20 cellular contexts compared by ENCODE assay signal in the genomic region with DNA sequence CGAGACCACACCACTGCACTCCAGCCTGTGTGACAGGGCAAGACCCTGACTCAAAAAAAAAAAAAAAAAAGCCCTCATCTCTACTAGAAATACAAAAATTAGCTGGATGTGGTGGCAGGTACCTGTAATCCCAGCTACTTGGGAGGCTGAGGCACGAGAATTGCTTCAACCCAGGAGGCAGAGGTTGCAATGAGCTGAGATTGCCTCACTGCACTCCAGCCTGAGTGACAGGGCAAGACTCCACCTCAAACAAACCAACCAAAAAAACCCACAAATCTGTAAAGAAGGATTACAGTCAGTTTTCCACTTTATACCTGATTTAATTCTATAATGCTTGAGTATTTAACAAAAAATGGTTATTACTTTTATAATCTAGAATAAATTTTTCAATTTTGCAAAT.
"Had no signal": no experiment of that assay in that cellular context is flagged by ENCODE, and none has a peak within 500 bp of the region (broad histone marks: within the 10 kb centered on the region; RNA-seq: fewer than 3 reads in every experiment).

No MANE protein-coding gene starts in this region.

- ATAC-seq: gastrocnemius medialis, heart right ventricle, psoas muscle, sciatic nerve had no signal

- DNase-seq: cortex of kidney; dorsolateral prefrontal cortex; effector CD8-positive, alpha-beta T cell; gastrocnemius medialis; heart right ventricle; hypothalamus; kidney glomerular epithelial cell; mesendoderm; naive B cell; psoas muscle; retina; spleen; stimulated activated CD4-positive, alpha-beta T cell treated with anti-CD3 and anti-CD28 coated beads, Interleukin-15, amount 100 ng/mL, for 24 hours; stimulated activated CD4-positive, alpha-beta T cell treated with anti-CD3 and anti-CD28 coated beads, Interleukin-1b, Interleukin-23, amount 100 ng/mL, for 48 hours; stimulated activated naive CD4-positive, alpha-beta T cell treated with Interleukin-2 at 50 U/mL for 16 hours; trophoblast cell had no signal

- H3K27ac ChIP-seq: dorsolateral prefrontal cortex, epithelial cell of prostate, gastrocnemius medialis, heart right ventricle, psoas muscle, spleen had no signal

- H3K27me3 ChIP-seq: dorsolateral prefrontal cortex, esophagus muscularis mucosa, gastrocnemius medialis, heart right ventricle, spleen had no signal

- H3K4me1 ChIP-seq: psoas muscle had no signal

- FAIRE-seq: islet of Langerhans had no signal

- H3K4me3 ChIP-seq: dorsolateral prefrontal cortex, esophagus muscularis mucosa, gastrocnemius medialis, heart right ventricle, psoas muscle, spleen had no signal
